In genomic region chr6:32530430-32530793, GRCh38 we compare ENCODE assay signal across 15 cellular contexts. TPM values are rescaled to one million over a fixed set of nuclear protein-coding genes. Genes with fewer than 3 reads are reported as not detected.
A peak's percentile ranks its signal among the peaks of the same experiment; 100 is the strongest.
DNase-seq lines count a peak whose midpoint lies in the region; ATAC-seq, FAIRE-seq and TF ChIP-seq lines count a peak whose summit lies in the region.
"Not testable (repeated sequence)": the region's sequence is repeated elsewhere in the genome, so short reads cannot be mapped to it uniquely, and the experiment has no call there.
"Had no signal": no experiment of that assay in that cellular context is flagged by ENCODE, and none has a peak within 500 bp of the region (broad histone marks: within the 10 kb centered on the region; RNA-seq: fewer than 3 reads in every experiment).

No MANE protein-coding gene starts in this region.

- not testable (repeated sequence) for TF ChIP-seq RAD21 in SK-N-SH (IDR thresholded peaks at IDR 0.05; ENCODE audit: low read length); GM12878 (IDR thresholded peaks at IDR 0.05; ENCODE audit: insufficient read depth, low read depth, low read length)

- intact Hi-C loops in GM12878 (cut with micrococcal nuclease; ENCODE audit: unreplicated experiment); mucosa of descending colon (cut with DNase I, micrococcal nuclease): not testable (repeated sequence)

- not testable (repeated sequence) for H3K79me2 ChIP-seq in SK-N-SH (ENCODE audit: insufficient read depth); GM12878 (ENCODE audit: control insufficient read depth, insufficient read depth, low read length)

- CTCF ChIA-PET in SK-N-SH (lab: Yijun Ruan, JAX); GM12878 (lab: Yijun Ruan, JAX): not testable (repeated sequence)

- H2AFZ ChIP-seq in SK-N-SH (ENCODE audit: low read depth); GM12878 (ENCODE audit: control insufficient read depth, low read depth, low read length): not testable (repeated sequence)

- not testable (repeated sequence) for H3K27me3 ChIP-seq in SK-N-SH (ENCODE audit: insufficient read depth); GM12878 (replicated peaks in 1 of 2; ENCODE audit: control insufficient read depth in 2 of 2, insufficient read depth in 2 of 2, low read length in 1 of 2); upper lobe of left lung

- peak overlapping the region; percentile 96 for H3K4me3 ChIP-seq in GM12865 (ENCODE audit: low read depth, low read length)
- H3K4me3 ChIP-seq in SK-N-SH (ENCODE audit: low read depth in 2 of 2, low read length in 1 of 2); GM12878; mucosa of descending colon; upper lobe of left lung: not testable (repeated sequence)

- H3K9me3 ChIP-seq in SK-N-SH; GM12878 (replicated peaks; ENCODE audit: control insufficient read depth, insufficient read depth, low read length); mucosa of descending colon; upper lobe of left lung: not testable (repeated sequence)

- not testable (repeated sequence) for BruUV-seq in GM12878 (replicated peaks; lab: Mats Ljungman, UMichigan)

- H3K4me1 ChIP-seq in SK-N-SH (ENCODE audit: control insufficient read depth in 1 of 2, insufficient read depth in 2 of 2, low read depth in 1 of 2, low read length in 1 of 2); GM12878 (ENCODE audit: control insufficient read depth, insufficient read depth, low read length); mucosa of descending colon (ENCODE audit: low read depth); upper lobe of left lung: not testable (repeated sequence)

- POLR2A ChIA-PET in SK-N-SH (lab: Yijun Ruan, JAX) = not testable (repeated sequence)
- POLR2A ChIA-PET in GM12878 (lab: Charles Lee) = interaction anchor here (0.8 to 1.1 kb wide), 5 partner anchors 40 to 58 kb away, joined by 3 to 6 read pairs (median 5); no protein-coding TSS in a partner anchor

- FAIRE-seq in GM12878 (lab: Jason Lieb, UNC) = not testable (repeated sequence)

- not testable (repeated sequence) for H3K9ac ChIP-seq in SK-N-SH; GM12878 (ENCODE audit: control insufficient read depth, insufficient read depth, low read length)

- 0% methylated on average over 2 of the region's 3 CpGs for WGBS in SK-N-SH (ENCODE audit: low lambda C conversion rate)
- 0% methylated on average over 3 of the region's 3 CpGs for WGBS in GM12878 (ENCODE audit: insufficient coverage, insufficient replicate concordance, low lambda C conversion rate, missing lambda C conversion rate)
- 2 to 3% methylated on average over 3 of the region's 3 CpGs for WGBS in upper lobe of left lung, 2 donors

- not testable (repeated sequence) for TF ChIP-seq CTCF in GM12865 (IDR thresholded peaks at IDR 0.05; ENCODE audit: insufficient read depth, low read depth, low read length, missing control alignments); SK-N-SH (IDR thresholded peaks at IDR 0.05); GM12878 (IDR thresholded peaks at IDR 0.05 in 2 of 3, conservative IDR thresholded peaks at IDR 0.05 in 1 of 3; ENCODE audit: control insufficient read depth in 2 of 3, extremely low read depth in 1 of 3, insufficient read depth in 1 of 3, low read depth in 3 of 3, low read length in 3 of 3); mucosa of descending colon (IDR thresholded peaks at IDR 0.05); upper lobe of left lung (IDR thresholded peaks at IDR 0.05)

- ATAC-seq in GM19395 (IDR thresholded peaks at IDR 0.05; ENCODE audit: unreplicated experiment) = peak; percentile 31
- peak; percentile 43 for ATAC-seq in HG02642 (IDR thresholded peaks at IDR 0.05; ENCODE audit: poor library complexity, unreplicated experiment)
- ATAC-seq in HG03280 (IDR thresholded peaks at IDR 0.05; ENCODE audit: unreplicated experiment) = peak; percentile 35
- peak; percentile 76 for ATAC-seq in GM12878
- ATAC-seq in mucosa of descending colon = peak; percentile 65
- peak; percentile 79 to 80 for ATAC-seq in upper lobe of left lung (ENCODE audit: low FRiP score in 2 of 2)

- not testable (repeated sequence) for TF ChIP-seq EP300 in SK-N-SH (IDR thresholded peaks at IDR 0.05; ENCODE audit: borderline replicate concordance in 1 of 2, low read depth in 1 of 2, low read length in 1 of 2); GM12878 (IDR thresholded peaks at IDR 0.05; ENCODE audit: borderline replicate concordance in 1 of 2, control insufficient read depth in 1 of 2, low read depth in 2 of 2, low read length in 2 of 2); upper lobe of left lung (IDR thresholded peaks at IDR 0.05)

- TF ChIP-seq POLR2A in GM12878 (IDR thresholded peaks at IDR 0.05; ENCODE audit: low read depth, low read length); upper lobe of left lung (IDR thresholded peaks at IDR 0.05): not testable (repeated sequence)

- H3F3A ChIP-seq in SK-N-SH (replicated peaks; ENCODE audit: insufficient read depth) = not testable (repeated sequence)

- H4K20me1 ChIP-seq in SK-N-SH (ENCODE audit: insufficient read depth); GM12878 (ENCODE audit: control insufficient read depth, insufficient read depth): not testable (repeated sequence)

- H3K9me2 ChIP-seq in SK-N-SH = not testable (repeated sequence)

- DNase-seq in GM12865 (ENCODE audit: low read depth); SK-N-SH; GM12878 (ENCODE audit: low read depth, low spot score); mucosa of descending colon; upper lobe of left lung: not testable (repeated sequence)

- H3K36me3 ChIP-seq in SK-N-SH (replicated peaks in 1 of 2; ENCODE audit: control insufficient read depth in 1 of 2, insufficient read depth in 2 of 2, low read length in 1 of 2); GM12878 (ENCODE audit: control insufficient read depth in 2 of 2, insufficient read depth in 2 of 2, low read length in 1 of 2); mucosa of descending colon (ENCODE audit: low read depth); upper lobe of left lung: not testable (repeated sequence)

- H3K4me2 ChIP-seq in SK-N-SH; GM12878 (ENCODE audit: control insufficient read depth, insufficient read depth): not testable (repeated sequence)

- not testable (repeated sequence) for H3K27ac ChIP-seq in SK-N-SH (ENCODE audit: low read depth in 2 of 2, low read length in 1 of 2)
- H3K27ac ChIP-seq in GM12878 (ENCODE audit: control insufficient read depth, insufficient read depth) (peak overlapping the region; percentile 92; the same call in 1 of the 2 replicates), upper lobe of left lung (peak overlapping the region in 1 of 4 donors; percentile 84)

- RAD21 ChIA-PET in GM12878 (lab: Charles Lee; ENCODE audit: unreplicated experiment) = interaction anchor here (0.6 to 1.1 kb wide), 3 partner anchors 47 to 91 kb away, joined by 3 to 5 read pairs (median 4); partner anchors contain the start of gene HLA-DRA

- SMC1A ChIA-PET in GM12878 (lab: Charles Lee; ENCODE audit: uncharacterized antibody, unreplicated experiment) = not testable (repeated sequence)

- in situ Hi-C loops in GM12878 (cut with MboI) = not testable (repeated sequence)

RNA-seq across cellular contexts. Expression of gene HLA-DRB5, which starts 0.3 kb away (rescaled TPM):
- polyA plus RNA-seq in SK-N-SH (2012; rRNA removed) (not detected in 2 replicates), GM12878 (2011; rRNA removed) (69.3 and 108 TPM in 2 replicates), GM12878 (2014; fragmentation: Illumina TruSeq; extraction: Trizol) (38.0 and 39.2 TPM in 2 replicates), GM12878 (2014; fragmentation: Nextera tagmentation; extraction: Ambion mirVana) (10 to 100 TPM; 38.5 to 40.6 TPM), GM12878 (2014; rRNA removed) (66.3 and 81.7 TPM in 2 replicates), GM12878 (2016; fragmentation: Nextera tagmentation; extraction: Ambion mirVana) (10 to 100 TPM; 84.0 to 91.8 TPM)
- not detected in 2 replicates for polyA plus RNA-seq in SK-N-SH (2012; cell fraction: cytosol; rRNA removed)
- polyA plus RNA-seq in SK-N-SH (2012; cell fraction: nucleus; rRNA removed) = not detected in 2 replicates
- total RNA-seq in GM12878 (2013; cell fraction: nucleolus; rRNA removed) = 18.5 and 25.2 TPM in 2 replicates
- total RNA-seq in GM12878 (2014; rRNA removed) (59.4 and 60.7 TPM in 2 replicates), GM12878 (2014; rRNA removed; fragmentation: Illumina TruSeq; extraction: Trizol) (52.2 and 57.1 TPM in 2 replicates), GM12878 (2021) (84.0 and 88.3 TPM in 2 replicates), mucosa of descending colon (10 to 100 TPM in 2 of 3 donors, 1 to 10 TPM in 1; 2.1 to 50.3 (median 28.8) TPM), upper lobe of left lung (100 to 1,000 TPM in 3 of 6 donors, 10 to 100 TPM in 2, 1 to 10 TPM in 1; 7.3 to 329 (median 143) TPM)
- 20.6 TPM for polyA plus RNA-seq in GM12878 (2011; ENCODE audit: low read depth)
- 136 and 171 TPM in 2 replicates for polyA plus RNA-seq in GM12878 (2011; cell fraction: cytosol; rRNA removed)
- polyA plus RNA-seq in GM12878 (2011; cell fraction: nucleus; rRNA removed) = 59.7 and 86.8 TPM in 2 replicates
- polyA plus RNA-seq in GM12878 (2012) = 63.7 and 78.6 TPM in 2 replicates
- polyA minus RNA-seq in GM12878 (2011; rRNA and poly(A)+ RNA removed) = 48.9 and 79.2 TPM in 2 replicates
- 27.8 and 29.1 TPM in 2 replicates for polyA minus RNA-seq in GM12878 (2011; cell fraction: cytosol; rRNA and poly(A)+ RNA removed)
- polyA minus RNA-seq in GM12878 (2011; cell fraction: nucleus; rRNA and poly(A)+ RNA removed) = 9.3 and 10.3 TPM in 2 replicates
- total RNA-seq: astrocyte, esophagus mucosa, GM23248, neural crest cell, RPMI7951 had no signal
- polyA plus RNA-seq: BJ, keratinocyte had no signal

RNA-seq across cellular contexts. Expression of gene HLA-DRB1, which starts 59.2 kb away (rescaled TPM):
- polyA plus RNA-seq in SK-N-SH (2012; rRNA removed) (not detected in 2 replicates), GM12878 (2011; rRNA removed) (684 and 1,082 TPM in 2 replicates), GM12878 (2014; fragmentation: Illumina TruSeq; extraction: Trizol) (462 and 549 TPM in 2 replicates), GM12878 (2014; fragmentation: Nextera tagmentation; extraction: Ambion mirVana) (100 to 1,000 TPM; 312 to 364 TPM), GM12878 (2014; rRNA removed) (623 and 640 TPM in 2 replicates), GM12878 (2016; fragmentation: Nextera tagmentation; extraction: Ambion mirVana) (100 to 1,000 TPM; 839 to 871 TPM)
- not detected in 2 replicates for polyA plus RNA-seq in SK-N-SH (2012; cell fraction: cytosol; rRNA removed)
- polyA plus RNA-seq in SK-N-SH (2012; cell fraction: nucleus; rRNA removed) = not detected in 2 replicates
- 285 and 299 TPM in 2 replicates for total RNA-seq in GM12878 (2013; cell fraction: nucleolus; rRNA removed)
- total RNA-seq in GM12878 (2014; rRNA removed) (585 and 596 TPM in 2 replicates), GM12878 (2014; rRNA removed; fragmentation: Illumina TruSeq; extraction: Trizol) (543 and 546 TPM in 2 replicates), GM12878 (2021) (718 and 768 TPM in 2 replicates), mucosa of descending colon (100 to 1,000 TPM in 1 of 3 donors, 10 to 100 TPM in 2; 26.9 to 169 (median 89.6) TPM), upper lobe of left lung (1,000 to 10,000 TPM in 1 of 6 donors, 100 to 1,000 TPM in 5; 133 to 1,304 (median 370) TPM)
- polyA plus RNA-seq in GM12878 (2011; ENCODE audit: low read depth) = 440 TPM
- 1,851 and 2,227 TPM in 2 replicates for polyA plus RNA-seq in GM12878 (2011; cell fraction: cytosol; rRNA removed)
- 730 and 992 TPM in 2 replicates for polyA plus RNA-seq in GM12878 (2011; cell fraction: nucleus; rRNA removed)
- polyA plus RNA-seq in GM12878 (2012) = 697 and 802 TPM in 2 replicates
- polyA minus RNA-seq in GM12878 (2011; rRNA and poly(A)+ RNA removed) = 527 and 1,029 TPM in 2 replicates
- 229 and 257 TPM in 2 replicates for polyA minus RNA-seq in GM12878 (2011; cell fraction: cytosol; rRNA and poly(A)+ RNA removed)
- 78.9 and 81.7 TPM in 2 replicates for polyA minus RNA-seq in GM12878 (2011; cell fraction: nucleus; rRNA and poly(A)+ RNA removed)
- total RNA-seq: GM23248 had no signal
- polyA plus RNA-seq: BJ had no signal
